Comparison of ENCODE assay signal across 1 cellular context in genomic region chr2:241490444-241490760, GRCh38.
TF ChIP-seq lines count a peak whose summit lies in the region.

No MANE protein-coding gene starts in this region.

TF ChIP-seq in WTC11, 78 proteins besides CTCF, POLR2A, EP300 and RAD21 (continued from another document):
- TF ChIP-seq FOXJ3 (CRISPR knock-in tag; IDR thresholded peaks at IDR 0.05; ENCODE audit: borderline replicate concordance) (no peak), ZNF121 (CRISPR knock-in tag; IDR thresholded peaks at IDR 0.05) (no peak), TCF7 (CRISPR knock-in tag; IDR thresholded peaks at IDR 0.05; ENCODE audit: low read depth) (no peak)
